In the genomic region with DNA sequence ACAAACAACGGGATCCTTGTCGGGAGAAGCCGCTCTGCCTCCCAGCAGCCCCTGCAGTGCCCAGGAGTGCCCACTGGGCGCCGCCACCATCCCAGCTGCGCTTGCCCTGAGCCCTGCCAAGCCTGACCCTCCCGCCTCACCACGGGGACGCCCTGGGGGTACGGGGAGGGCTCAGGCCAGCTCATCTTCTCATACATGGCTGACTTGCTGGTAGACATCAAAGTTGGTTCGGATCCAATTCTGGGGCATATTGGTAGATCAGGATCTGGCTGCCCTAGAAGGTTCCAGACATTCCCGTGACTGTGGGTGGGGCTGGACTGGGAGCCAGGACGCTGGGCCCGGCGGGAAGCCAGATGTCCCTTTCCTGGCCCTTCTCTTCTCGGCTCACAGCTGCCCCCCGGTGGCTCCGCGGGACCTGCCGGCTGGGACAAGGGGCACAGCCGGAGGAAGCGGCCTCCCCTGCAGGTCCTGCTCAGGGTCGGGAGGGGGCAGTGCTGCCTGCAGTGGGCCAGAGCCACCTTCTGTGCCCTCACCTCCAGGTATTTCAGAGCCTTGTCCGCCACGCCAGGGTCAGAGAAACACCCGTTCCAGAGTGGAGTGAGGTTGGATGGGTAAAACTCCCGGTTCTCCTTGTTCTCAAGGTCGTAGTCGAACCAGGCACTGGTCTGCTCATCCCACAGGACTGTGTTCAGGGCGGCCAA, we compare ENCODE assay signal across 1 cellular context.
TF ChIP-seq lines count a peak whose summit lies in the region.

No MANE protein-coding gene starts in this region.

TF ChIP-seq in K562, 482 proteins besides CTCF, POLR2A, EP300 and RAD21 (continued from another document):
- TF ChIP-seq ZNF512 (tag; IDR thresholded peaks at IDR 0.05), result no peak
- 0 out of 2 replicates have a peak, but pooled peaks have one; percentile 15 for TF ChIP-seq SOX6 (IDR thresholded peaks at IDR 0.05)
- peak; percentile 80 for TF ChIP-seq DEAF1 (CRISPR knock-in tag; IDR thresholded peaks at IDR 0.05)
- TF ChIP-seq CC2D1A (IDR thresholded peaks at IDR 0.05), result peak; percentile 82
- TF ChIP-seq ZFX (CRISPR knock-in tag; IDR thresholded peaks at IDR 0.05), result peak; percentile 41
- peak; percentile 93 for TF ChIP-seq RB1 (IDR thresholded peaks at IDR 0.05; ENCODE audit: low read depth)
- no peak for TF ChIP-seq TEAD1 (CRISPR knock-in tag; IDR thresholded peaks at IDR 0.05)
- no peak for TF ChIP-seq HSF4 (CRISPR knock-in tag; IDR thresholded peaks at IDR 0.05; ENCODE audit: borderline replicate concordance)
- peak; percentile 73; the same call in 1 of the 2 replicates for TF ChIP-seq GATAD2A (IDR thresholded peaks at IDR 0.05)
- peak; percentile 30; the same call in 1 of the 2 replicates for TF ChIP-seq ARID1B (IDR thresholded peaks at IDR 0.05)
- TF ChIP-seq SMAD4 (CRISPR knock-in tag; conservative IDR thresholded peaks at IDR 0.05), result peak; percentile 65
- peak; percentile 57; the same call in 1 of the 2 replicates for TF ChIP-seq CXXC5 (CRISPR knock-in tag; IDR thresholded peaks at IDR 0.05)
- TF ChIP-seq, protein P1, sequence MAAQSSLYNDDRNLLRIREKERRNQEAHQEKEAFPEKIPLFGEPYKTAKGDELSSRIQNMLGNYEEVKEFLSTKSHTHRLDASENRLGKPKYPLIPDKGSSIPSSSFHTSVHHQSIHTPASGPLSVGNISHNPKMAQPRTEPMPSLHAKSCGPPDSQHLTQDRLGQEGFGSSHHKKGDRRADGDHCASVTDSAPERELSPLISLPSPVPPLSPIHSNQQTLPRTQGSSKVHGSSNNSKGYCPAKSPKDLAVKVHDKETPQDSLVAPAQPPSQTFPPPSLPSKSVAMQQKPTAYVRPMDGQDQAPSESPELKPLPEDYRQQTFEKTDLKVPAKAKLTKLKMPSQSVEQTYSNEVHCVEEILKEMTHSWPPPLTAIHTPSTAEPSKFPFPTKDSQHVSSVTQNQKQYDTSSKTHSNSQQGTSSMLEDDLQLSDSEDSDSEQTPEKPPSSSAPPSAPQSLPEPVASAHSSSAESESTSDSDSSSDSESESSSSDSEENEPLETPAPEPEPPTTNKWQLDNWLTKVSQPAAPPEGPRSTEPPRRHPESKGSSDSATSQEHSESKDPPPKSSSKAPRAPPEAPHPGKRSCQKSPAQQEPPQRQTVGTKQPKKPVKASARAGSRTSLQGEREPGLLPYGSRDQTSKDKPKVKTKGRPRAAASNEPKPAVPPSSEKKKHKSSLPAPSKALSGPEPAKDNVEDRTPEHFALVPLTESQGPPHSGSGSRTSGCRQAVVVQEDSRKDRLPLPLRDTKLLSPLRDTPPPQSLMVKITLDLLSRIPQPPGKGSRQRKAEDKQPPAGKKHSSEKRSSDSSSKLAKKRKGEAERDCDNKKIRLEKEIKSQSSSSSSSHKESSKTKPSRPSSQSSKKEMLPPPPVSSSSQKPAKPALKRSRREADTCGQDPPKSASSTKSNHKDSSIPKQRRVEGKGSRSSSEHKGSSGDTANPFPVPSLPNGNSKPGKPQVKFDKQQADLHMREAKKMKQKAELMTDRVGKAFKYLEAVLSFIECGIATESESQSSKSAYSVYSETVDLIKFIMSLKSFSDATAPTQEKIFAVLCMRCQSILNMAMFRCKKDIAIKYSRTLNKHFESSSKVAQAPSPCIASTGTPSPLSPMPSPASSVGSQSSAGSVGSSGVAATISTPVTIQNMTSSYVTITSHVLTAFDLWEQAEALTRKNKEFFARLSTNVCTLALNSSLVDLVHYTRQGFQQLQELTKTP (IDR thresholded peaks at IDR 0.05; ENCODE audit: low read depth in 1 of 2, partially characterized antibody in 2 of 2), result no peak
